Comparison of ENCODE assay signal across 18 cellular contexts in genomic region chr12:121749267-121749666, GRCh38. TPM values are rescaled to one million over a fixed set of nuclear protein-coding genes. Genes with fewer than 3 reads are reported as not detected.
DNase-seq lines count a peak whose midpoint lies in the region; ATAC-seq, FAIRE-seq and TF ChIP-seq lines count a peak whose summit lies in the region.
"Had no signal": no experiment of that assay in that cellular context is flagged by ENCODE, and none has a peak within 500 bp of the region (broad histone marks: within the 10 kb centered on the region; RNA-seq: fewer than 3 reads in every experiment).

No MANE protein-coding gene starts in this region.

- peak overlapping the region; percentile 87 to 88 for H3K27ac ChIP-seq in A549
- peak overlapping the region; percentile 70; the same call in 1 of the 2 replicates for H3K27ac ChIP-seq in WERI-Rb-1
- H3K27ac ChIP-seq: parathyroid adenoma, SJCRH30 had no signal

- H3K27me3 ChIP-seq in Caco-2 (replicated peaks; ENCODE audit: control insufficient read depth, insufficient read depth, low read length) (no peaks in the 10 kb centered on the region), WERI-Rb-1 (ENCODE audit: insufficient read depth, low read depth, severe bottlenecking) (no peaks in the 10 kb centered on the region)
- H3K27me3 ChIP-seq: esophagus squamous epithelium, SJCRH30 had no signal

- no peak for TF ChIP-seq CTCF in A549 (IDR thresholded peaks at IDR 0.05)
- TF ChIP-seq CTCF in Caco-2 (IDR thresholded peaks at IDR 0.05; ENCODE audit: insufficient read depth in 1 of 2, low read depth in 1 of 2, low read length in 1 of 2, severe bottlenecking in 1 of 2, unreplicated experiment in 1 of 2), result no peak
- TF ChIP-seq CTCF in WERI-Rb-1 (IDR thresholded peaks at IDR 0.05; ENCODE audit: low read depth, low read length), result no peak

- WGBS in A549 (ENCODE audit: missing lambda C conversion rate), result 43% methylated on average over 10 of the region's 10 CpGs

- TF ChIP-seq EP300 in A549 (IDR thresholded peaks at IDR 0.05), result no peak

- H3K4me3 ChIP-seq in A549 (no peak overlapping the region), Caco-2 (ENCODE audit: low read depth, low read length) (no peak overlapping the region), WERI-Rb-1 (ENCODE audit: low read depth, low read length) (no peak overlapping the region)
- H3K4me3 ChIP-seq: esophagus squamous epithelium, SJCRH30 had no signal

- TF ChIP-seq RAD21 in A549 (conservative IDR thresholded peaks at IDR 0.05 in 1 of 2, IDR thresholded peaks at IDR 0.05 in 1 of 2), result no peak

- FAIRE-seq in A549 (lab: Jason Lieb, UNC), result no peak
- FAIRE-seq: kidney had no signal

- DNase-seq in A549 (ENCODE audit: low read depth in 1 of 2, low spot score in 1 of 2) (no peak), Caco-2 (no peak), WERI-Rb-1 (no peak), memory B cell (ENCODE audit: low spot score in 2 of 2) (no peak), NCI-H69 (lab: John Stamatoyannopoulos, UW) (no peak), NAMALWA (ENCODE audit: low spot score) (no peak), NCI-H1105 (lab: John Stamatoyannopoulos, UW) (no peak)
- DNase-seq: AML-193; esophagus squamous epithelium; NCI-H1694 treated with DMSO at 0.1 percent for 48 hours; NCI-H446; SJCRH30; stimulated activated CD4-positive, alpha-beta T cell treated with anti-CD3 and anti-CD28 coated beads, Interleukin-12 subunit alpha, Interleukin-12 subunit beta, amount 100 ng/mL, for 4 hours had no signal

- H3K4me2 ChIP-seq in A549, result peak overlapping the region; percentile 79

- TF ChIP-seq POLR2A in A549 (IDR thresholded peaks at IDR 0.05; ENCODE audit: low read length), result no peak

- peaks cover 23% of the 10 kb centered on the region for H3K4me1 ChIP-seq in A549
- H3K4me1 ChIP-seq in Caco-2, result peaks cover 15% of the 10 kb centered on the region
- H3K4me1 ChIP-seq: esophagus squamous epithelium, parathyroid adenoma, SJCRH30 had no signal

- intact Hi-C loops in Caco-2 (cut with micrococcal nuclease; ENCODE audit: unreplicated experiment), result loop anchor here (1.0 to 2.0 kb wide), 2 partner anchors 24 to 40 kb away; no protein-coding TSS in a partner anchor

- no TSS peak for BruUV-seq in Caco-2 (replicated peaks; lab: Mats Ljungman, UMichigan)

- peaks cover 15% of the 10 kb centered on the region for H3K36me3 Mint-ChIP-seq in Caco-2 (ENCODE audit: insufficient read depth, unreplicated experiment)
- H3K36me3 Mint-ChIP-seq in memory B cell, result peaks cover 3% of the 10 kb centered on the region

- H3K27me3 Mint-ChIP-seq in Caco-2 (ENCODE audit: insufficient read depth, unreplicated experiment) (no peaks in the 10 kb centered on the region), memory B cell (no peaks in the 10 kb centered on the region)
- H3K27me3 Mint-ChIP-seq: dendritic cell treated with granulocyte-macrophage colony-stimulating factor and Interleukin-4, amounts not matched to agents 40 ng/mL and 50 ng/mL, for 4 days; stimulated activated naive CD8-positive, alpha-beta T cell treated with anti-CD3 and anti-CD28 coated beads, Interleukin-15, Interleukin-2, amounts not matched to agents 100 ng/mL and 50 ng/mL, for 24 hours had no signal

- H3K4me1 Mint-ChIP-seq in Caco-2 (ENCODE audit: low read depth, unreplicated experiment), result peaks cover 10% of the 10 kb centered on the region
- H3K4me1 Mint-ChIP-seq in memory B cell, result peaks cover 2% of the 10 kb centered on the region

- no peaks in the 10 kb centered on the region for H3K9me3 ChIP-seq in A549
- H3K9me3 ChIP-seq in Caco-2, result no peaks in the 10 kb centered on the region
- H3K9me3 ChIP-seq in WERI-Rb-1 (ENCODE audit: severe bottlenecking), result no peaks in the 10 kb centered on the region
- H3K9me3 ChIP-seq: esophagus squamous epithelium, SJCRH30 had no signal

- POLR2A ChIA-PET in A549 (lab: Yijun Ruan, JAX) (interaction anchor here (1.1 kb wide), 1 partner anchor 37 kb away, joined by 4 read pairs; the partner anchor contains the start of gene TMEM120B), Caco-2 (lab: Charles Lee) (interaction anchor here (0.8 kb wide), 1 partner anchor 37 kb away, joined by 5 read pairs; no protein-coding TSS in a partner anchor)

- H3K4me3 Mint-ChIP-seq in Caco-2 (ENCODE audit: unreplicated experiment), result peak overlapping the region; percentile 65
- no peak overlapping the region for H3K4me3 Mint-ChIP-seq in memory B cell
- H3K4me3 Mint-ChIP-seq: dendritic cell treated with granulocyte-macrophage colony-stimulating factor and Interleukin-4, amounts not matched to agents 40 ng/mL and 50 ng/mL, for 4 days; stimulated activated naive CD8-positive, alpha-beta T cell treated with anti-CD3 and anti-CD28 coated beads, Interleukin-15, Interleukin-2, amounts not matched to agents 100 ng/mL and 50 ng/mL, for 24 hours had no signal

- no peak for ATAC-seq in A549
- ATAC-seq in memory B cell (ENCODE audit: low read depth), result no peak
- ATAC-seq in HG02981 (IDR thresholded peaks at IDR 0.05; ENCODE audit: unreplicated experiment), result no peak

- CTCF ChIA-PET in A549 (lab: Yijun Ruan, JAX), result interaction anchor here (1.1 to 2.5 kb wide), 7 partner anchors 13 to 46 kb away, joined by 3 to 16 read pairs (median 4); partner anchors contain the start of gene RHOF
- CTCF ChIA-PET in Caco-2 (lab: Charles Lee), result interaction anchor here (0.6 to 1.8 kb wide), 5 partner anchors 12 to 50 kb away, joined by 3 to 11 read pairs (median 4); partner anchors contain the start of gene TMEM120B

- no peaks in the 10 kb centered on the region; the same call in 1 of the 2 replicates for H3K36me3 ChIP-seq in Caco-2 (ENCODE audit: control insufficient read depth, insufficient read depth, low read length)
- peaks cover 52% of the 10 kb centered on the region for H3K36me3 ChIP-seq in WERI-Rb-1

- H3K27ac Mint-ChIP-seq in Caco-2 (ENCODE audit: unreplicated experiment), result peak overlapping the region; percentile 95
- H3K27ac Mint-ChIP-seq in memory B cell, result peak overlapping the region; percentile 12
- H3K27ac Mint-ChIP-seq: dendritic cell treated with granulocyte-macrophage colony-stimulating factor and Interleukin-4, amounts not matched to agents 40 ng/mL and 50 ng/mL, for 4 days had no signal

- H3K9me3 Mint-ChIP-seq in Caco-2 (ENCODE audit: unreplicated experiment) (no peaks in the 10 kb centered on the region), memory B cell (no peaks in the 10 kb centered on the region)
- H3K9me3 Mint-ChIP-seq: dendritic cell treated with granulocyte-macrophage colony-stimulating factor and Interleukin-4, amounts not matched to agents 40 ng/mL and 50 ng/mL, for 4 days; stimulated activated naive CD8-positive, alpha-beta T cell treated with anti-CD3 and anti-CD28 coated beads, Interleukin-15, Interleukin-2, amounts not matched to agents 100 ng/mL and 50 ng/mL, for 24 hours had no signal

TF ChIP-seq in A549, 52 proteins besides CTCF, POLR2A, EP300 and RAD21:
- TF ChIP-seq NR3C1 (IDR thresholded peaks at IDR 0.05) (no peak), FOSB (CRISPR knock-in tag; IDR thresholded peaks at IDR 0.05) (no peak), HOXB13 (CRISPR knock-in tag; IDR thresholded peaks at IDR 0.05; ENCODE audit: low read depth) (peak; percentile 62; the same call in 1 of the 2 replicates), CHD4 (IDR thresholded peaks at IDR 0.05; ENCODE audit: borderline replicate concordance) (peak; percentile 31; the same call in 1 of the 2 replicates), NFE2L2 (conservative IDR thresholded peaks at IDR 0.05; ENCODE audit: low read length) (no peak), BCL3 (IDR thresholded peaks at IDR 0.05) (no peak), RCOR1 (IDR thresholded peaks at IDR 0.05; ENCODE audit: low read depth, low read length) (no peak), POLR2AphosphoS2 (conservative IDR thresholded peaks at IDR 0.05; ENCODE audit: low read length) (no peak), ZNF302 (CRISPR knock-in tag; IDR thresholded peaks at IDR 0.05) (0 out of 2 replicates have a peak, but pooled peaks have one; percentile 12)
TF ChIP-seq in A549: peak in this region for 3.

RNA-seq across cellular contexts. Expression of gene TMEM120B, which starts 36.7 kb away (rescaled TPM):
- polyA plus RNA-seq in A549 (2011; rRNA removed), result 13.2 and 18.2 TPM in 2 replicates
- 19.7 and 26.1 TPM in 2 replicates for polyA plus RNA-seq in A549 (2012; cell fraction: cytosol; rRNA removed)
- polyA plus RNA-seq in A549 (2012; cell fraction: nucleus; rRNA removed), result 96.3 and 97.9 TPM in 2 replicates
- polyA plus RNA-seq in A549 (2017; fragmentation: RNase III; extraction: RNeasy Plus Mini Kit Qiagen cat#74134 plus additional on column Dnase treatment), result 10.2 to 10.6 TPM (median 10.2 TPM) in 3 replicates
- 30.9 and 31.1 TPM in 2 replicates for polyA minus RNA-seq in A549 (2011; rRNA and poly(A)+ RNA removed)
- total RNA-seq in Caco-2 (2022), result 15.5 and 15.9 TPM in 2 replicates

RNA-seq across cellular contexts. Expression of gene RHOF, which starts 44.2 kb away (rescaled TPM):
- polyA plus RNA-seq in A549 (2011; rRNA removed) (47.1 and 48.0 TPM in 2 replicates), A549 (2017; fragmentation: RNase III; extraction: RNeasy Plus Mini Kit Qiagen cat#74134 plus additional on column Dnase treatment) (48.6 to 52.3 TPM (median 51.8 TPM) in 3 replicates)
- polyA plus RNA-seq in A549 (2012; cell fraction: cytosol; rRNA removed), result 84.7 and 94.6 TPM in 2 replicates
- polyA plus RNA-seq in A549 (2012; cell fraction: nucleus; rRNA removed), result 108 and 113 TPM in 2 replicates
- 88.9 and 139 TPM in 2 replicates for polyA minus RNA-seq in A549 (2011; rRNA and poly(A)+ RNA removed)
- total RNA-seq in Caco-2 (2022), result 33.8 and 36.7 TPM in 2 replicates

RNA-seq across cellular contexts. Expression of gene SETD1B, which starts 54.5 kb away (rescaled TPM):
- polyA plus RNA-seq in A549 (2011; rRNA removed) (1.1 and 2.1 TPM in 2 replicates), A549 (2017; fragmentation: RNase III; extraction: RNeasy Plus Mini Kit Qiagen cat#74134 plus additional on column Dnase treatment) (7.4 to 8.6 TPM (median 8.0 TPM) in 3 replicates)
- 2.2 and 3.1 TPM in 2 replicates for polyA plus RNA-seq in A549 (2012; cell fraction: cytosol; rRNA removed)
- 6.5 and 9.1 TPM in 2 replicates for polyA plus RNA-seq in A549 (2012; cell fraction: nucleus; rRNA removed)
- polyA minus RNA-seq in A549 (2011; rRNA and poly(A)+ RNA removed), result 2.6 and 4.2 TPM in 2 replicates
- 16.8 and 17.6 TPM in 2 replicates for total RNA-seq in Caco-2 (2022)
